ENCODE assay signal across 1 cellular context in the genomic region with DNA sequence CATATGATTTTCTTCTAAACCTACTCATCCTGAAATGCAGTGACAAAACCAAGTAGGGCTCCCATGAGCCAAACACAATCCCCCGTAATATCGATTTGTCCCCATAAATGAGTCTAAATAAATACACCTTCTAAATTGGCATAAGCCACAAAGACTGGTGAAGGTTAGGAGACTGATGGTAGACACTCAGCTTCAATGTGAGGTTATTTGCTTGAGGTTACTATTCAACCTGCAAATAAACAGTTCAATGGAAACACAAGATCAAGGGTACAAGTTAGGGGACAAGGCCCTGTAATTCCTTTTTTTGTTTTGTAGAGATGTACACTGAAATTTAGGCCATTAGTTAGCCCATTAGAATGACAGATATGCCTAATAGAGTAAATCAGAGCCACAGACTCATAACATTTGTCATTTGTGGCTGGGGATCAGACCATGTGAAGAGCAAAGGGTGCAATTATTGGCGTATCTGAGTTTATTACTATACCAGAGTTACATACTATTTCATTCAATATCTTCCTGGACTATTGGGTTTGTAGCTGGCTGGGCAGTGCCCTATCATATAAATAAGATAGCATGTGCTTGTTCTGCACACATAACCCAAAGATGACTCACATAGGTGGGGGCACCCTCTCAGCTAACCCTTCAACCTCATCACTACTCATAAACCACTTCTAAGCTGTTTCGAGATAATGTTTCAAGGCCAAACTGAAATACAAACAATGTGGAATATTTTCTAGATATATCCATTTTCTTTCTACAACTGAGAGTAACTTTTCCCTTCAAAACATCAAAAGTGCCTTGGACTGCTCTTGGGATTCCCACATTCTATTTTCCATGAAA.
TF ChIP-seq lines count a peak whose summit lies in the region.

No MANE protein-coding gene starts in this region.

TF ChIP-seq in HepG2, 621 proteins besides CTCF, POLR2A, EP300 and RAD21 (continued from another document and continues in another):
- TF ChIP-seq HNF4G (IDR thresholded peaks at IDR 0.05; ENCODE audit: borderline replicate concordance, low read depth, low read length) (no peak), HNF4G (CRISPR knock-in tag; IDR thresholded peaks at IDR 0.05; ENCODE audit: borderline replicate concordance, low read depth) (no peak), FOXA3 (CRISPR knock-in tag; IDR thresholded peaks at IDR 0.05) (peak; percentile 81), FOXP1 (IDR thresholded peaks at IDR 0.05) (0 out of 2 replicates have a peak, but pooled peaks have one; percentile 16), FOXP1 (CRISPR knock-in tag; IDR thresholded peaks at IDR 0.05) (peak; percentile 83), SAP130 (CRISPR knock-in tag; IDR thresholded peaks at IDR 0.05; ENCODE audit: low read depth) (peak; percentile 20), ZMYM4 (CRISPR knock-in tag; IDR thresholded peaks at IDR 0.05) (peak; percentile 51; the same call in 1 of the 2 replicates), ZNF660 (CRISPR knock-in tag; IDR thresholded peaks at IDR 0.05; ENCODE audit: borderline replicate concordance, low read depth) (no peak), PHF8 (CRISPR knock-in tag; IDR thresholded peaks at IDR 0.05) (no peak), TEAD3 (CRISPR knock-in tag; optimal IDR thresholded peaks at IDR 0.05; ENCODE audit: borderline replicate concordance) (peak; percentile 35), RBFOX2 (IDR thresholded peaks at IDR 0.05; ENCODE audit: low read depth, low read length) (no peak), TAF1 (CRISPR knock-in tag; IDR thresholded peaks at IDR 0.05) (no peak), TCF7 (IDR thresholded peaks at IDR 0.05; ENCODE audit: low read depth) (peak; percentile 69), YEATS2 (CRISPR knock-in tag; IDR thresholded peaks at IDR 0.05; ENCODE audit: borderline replicate concordance) (no peak), CREB1 (IDR thresholded peaks at IDR 0.05) (no peak), CREB1 (CRISPR knock-in tag; IDR thresholded peaks at IDR 0.05) (peak; percentile 54; the same call in 1 of the 2 replicates), HDAC2 (CRISPR knock-in tag; IDR thresholded peaks at IDR 0.05) (no peak; the same call in 1 of the 2 replicates), TBX2 (CRISPR knock-in tag; IDR thresholded peaks at IDR 0.05; ENCODE audit: borderline replicate concordance) (peak; percentile 66), NR2F6 (IDR thresholded peaks at IDR 0.05) (peak; percentile 6; the same call in 1 of the 2 replicates), NR2F6 (CRISPR knock-in tag; IDR thresholded peaks at IDR 0.05) (peak; percentile 21; the same call in 1 of the 2 replicates), SOX13 (IDR thresholded peaks at IDR 0.05) (no peak), SOX13 (CRISPR knock-in tag; conservative IDR thresholded peaks at IDR 0.05 in 1 of 2, IDR thresholded peaks at IDR 0.05 in 1 of 2) (peak in 1 of 2 experiments; percentile 70; a peak in 2 of 4 replicates), GATAD1 (CRISPR knock-in tag; IDR thresholded peaks at IDR 0.05) (no peak), XRCC5 (optimal IDR thresholded peaks at IDR 0.05; ENCODE audit: low read length) (no peak), FOXA1 (IDR thresholded peaks at IDR 0.05) (no peak), FOXA1 (CRISPR knock-in tag; IDR thresholded peaks at IDR 0.05) (peak; percentile 54; the same call in 1 of the 2 replicates), KDM6A (CRISPR knock-in tag; IDR thresholded peaks at IDR 0.05; ENCODE audit: low read depth) (peak; percentile 60; the same call in 1 of the 2 replicates), PHF5A (CRISPR knock-in tag; IDR thresholded peaks at IDR 0.05; ENCODE audit: low read depth, unreplicated experiment) (no peak), ZNF24 (IDR thresholded peaks at IDR 0.05) (no peak), ZFP36L2 (CRISPR knock-in tag; IDR thresholded peaks at IDR 0.05) (no peak), BCL6 (CRISPR knock-in tag; IDR thresholded peaks at IDR 0.05) (peak; percentile 68), NCOA2 (CRISPR knock-in tag; IDR thresholded peaks at IDR 0.05) (peak; percentile 59), ISL2 (CRISPR knock-in tag; IDR thresholded peaks at IDR 0.05) (peak; percentile 74), FOSL2 (CRISPR knock-in tag; IDR thresholded peaks at IDR 0.05) (peak; percentile 96), HDAC6 (IDR thresholded peaks at IDR 0.05; ENCODE audit: low read depth, low read length) (no peak)
- TF ChIP-seq, protein P1, sequence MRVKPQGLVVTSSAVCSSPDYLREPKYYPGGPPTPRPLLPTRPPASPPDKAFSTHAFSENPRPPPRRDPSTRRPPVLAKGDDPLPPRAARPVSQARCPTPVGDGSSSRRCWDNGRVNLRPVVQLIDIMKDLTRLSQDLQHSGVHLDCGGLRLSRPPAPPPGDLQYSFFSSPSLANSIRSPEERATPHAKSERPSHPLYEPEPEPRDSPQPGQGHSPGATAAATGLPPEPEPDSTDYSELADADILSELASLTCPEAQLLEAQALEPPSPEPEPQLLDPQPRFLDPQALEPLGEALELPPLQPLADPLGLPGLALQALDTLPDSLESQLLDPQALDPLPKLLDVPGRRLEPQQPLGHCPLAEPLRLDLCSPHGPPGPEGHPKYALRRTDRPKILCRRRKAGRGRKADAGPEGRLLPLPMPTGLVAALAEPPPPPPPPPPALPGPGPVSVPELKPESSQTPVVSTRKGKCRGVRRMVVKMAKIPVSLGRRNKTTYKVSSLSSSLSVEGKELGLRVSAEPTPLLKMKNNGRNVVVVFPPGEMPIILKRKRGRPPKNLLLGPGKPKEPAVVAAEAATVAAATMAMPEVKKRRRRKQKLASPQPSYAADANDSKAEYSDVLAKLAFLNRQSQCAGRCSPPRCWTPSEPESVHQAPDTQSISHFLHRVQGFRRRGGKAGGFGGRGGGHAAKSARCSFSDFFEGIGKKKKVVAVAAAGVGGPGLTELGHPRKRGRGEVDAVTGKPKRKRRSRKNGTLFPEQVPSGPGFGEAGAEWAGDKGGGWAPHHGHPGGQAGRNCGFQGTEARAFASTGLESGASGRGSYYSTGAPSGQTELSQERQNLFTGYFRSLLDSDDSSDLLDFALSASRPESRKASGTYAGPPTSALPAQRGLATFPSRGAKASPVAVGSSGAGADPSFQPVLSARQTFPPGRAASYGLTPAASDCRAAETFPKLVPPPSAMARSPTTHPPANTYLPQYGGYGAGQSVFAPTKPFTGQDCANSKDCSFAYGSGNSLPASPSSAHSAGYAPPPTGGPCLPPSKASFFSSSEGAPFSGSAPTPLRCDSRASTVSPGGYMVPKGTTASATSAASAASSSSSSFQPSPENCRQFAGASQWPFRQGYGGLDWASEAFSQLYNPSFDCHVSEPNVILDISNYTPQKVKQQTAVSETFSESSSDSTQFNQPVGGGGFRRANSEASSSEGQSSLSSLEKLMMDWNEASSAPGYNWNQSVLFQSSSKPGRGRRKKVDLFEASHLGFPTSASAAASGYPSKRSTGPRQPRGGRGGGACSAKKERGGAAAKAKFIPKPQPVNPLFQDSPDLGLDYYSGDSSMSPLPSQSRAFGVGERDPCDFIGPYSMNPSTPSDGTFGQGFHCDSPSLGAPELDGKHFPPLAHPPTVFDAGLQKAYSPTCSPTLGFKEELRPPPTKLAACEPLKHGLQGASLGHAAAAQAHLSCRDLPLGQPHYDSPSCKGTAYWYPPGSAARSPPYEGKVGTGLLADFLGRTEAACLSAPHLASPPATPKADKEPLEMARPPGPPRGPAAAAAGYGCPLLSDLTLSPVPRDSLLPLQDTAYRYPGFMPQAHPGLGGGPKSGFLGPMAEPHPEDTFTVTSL (CRISPR knock-in tag; IDR thresholded peaks at IDR 0.05; ENCODE audit: borderline replicate concordance), result peak; percentile 88
- TF ChIP-seq, protein P2, sequence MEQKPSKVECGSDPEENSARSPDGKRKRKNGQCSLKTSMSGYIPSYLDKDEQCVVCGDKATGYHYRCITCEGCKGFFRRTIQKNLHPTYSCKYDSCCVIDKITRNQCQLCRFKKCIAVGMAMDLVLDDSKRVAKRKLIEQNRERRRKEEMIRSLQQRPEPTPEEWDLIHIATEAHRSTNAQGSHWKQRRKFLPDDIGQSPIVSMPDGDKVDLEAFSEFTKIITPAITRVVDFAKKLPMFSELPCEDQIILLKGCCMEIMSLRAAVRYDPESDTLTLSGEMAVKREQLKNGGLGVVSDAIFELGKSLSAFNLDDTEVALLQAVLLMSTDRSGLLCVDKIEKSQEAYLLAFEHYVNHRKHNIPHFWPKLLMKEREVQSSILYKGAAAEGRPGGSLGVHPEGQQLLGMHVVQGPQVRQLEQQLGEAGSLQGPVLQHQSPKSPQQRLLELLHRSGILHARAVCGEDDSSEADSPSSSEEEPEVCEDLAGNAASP (CRISPR knock-in tag; IDR thresholded peaks at IDR 0.05; ENCODE audit: borderline replicate concordance), result peak; percentile 25; the same call in 1 of the 2 replicates
- TF ChIP-seq, protein P3, sequence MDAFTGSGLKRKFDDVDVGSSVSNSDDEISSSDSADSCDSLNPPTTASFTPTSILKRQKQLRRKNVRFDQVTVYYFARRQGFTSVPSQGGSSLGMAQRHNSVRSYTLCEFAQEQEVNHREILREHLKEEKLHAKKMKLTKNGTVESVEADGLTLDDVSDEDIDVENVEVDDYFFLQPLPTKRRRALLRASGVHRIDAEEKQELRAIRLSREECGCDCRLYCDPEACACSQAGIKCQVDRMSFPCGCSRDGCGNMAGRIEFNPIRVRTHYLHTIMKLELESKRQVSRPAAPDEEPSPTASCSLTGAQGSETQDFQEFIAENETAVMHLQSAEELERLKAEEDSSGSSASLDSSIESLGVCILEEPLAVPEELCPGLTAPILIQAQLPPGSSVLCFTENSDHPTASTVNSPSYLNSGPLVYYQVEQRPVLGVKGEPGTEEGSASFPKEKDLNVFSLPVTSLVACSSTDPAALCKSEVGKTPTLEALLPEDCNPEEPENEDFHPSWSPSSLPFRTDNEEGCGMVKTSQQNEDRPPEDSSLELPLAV (CRISPR knock-in tag; conservative IDR thresholded peaks at IDR 0.05; ENCODE audit: low read depth), result no peak
- TF ChIP-seq, protein P4, sequence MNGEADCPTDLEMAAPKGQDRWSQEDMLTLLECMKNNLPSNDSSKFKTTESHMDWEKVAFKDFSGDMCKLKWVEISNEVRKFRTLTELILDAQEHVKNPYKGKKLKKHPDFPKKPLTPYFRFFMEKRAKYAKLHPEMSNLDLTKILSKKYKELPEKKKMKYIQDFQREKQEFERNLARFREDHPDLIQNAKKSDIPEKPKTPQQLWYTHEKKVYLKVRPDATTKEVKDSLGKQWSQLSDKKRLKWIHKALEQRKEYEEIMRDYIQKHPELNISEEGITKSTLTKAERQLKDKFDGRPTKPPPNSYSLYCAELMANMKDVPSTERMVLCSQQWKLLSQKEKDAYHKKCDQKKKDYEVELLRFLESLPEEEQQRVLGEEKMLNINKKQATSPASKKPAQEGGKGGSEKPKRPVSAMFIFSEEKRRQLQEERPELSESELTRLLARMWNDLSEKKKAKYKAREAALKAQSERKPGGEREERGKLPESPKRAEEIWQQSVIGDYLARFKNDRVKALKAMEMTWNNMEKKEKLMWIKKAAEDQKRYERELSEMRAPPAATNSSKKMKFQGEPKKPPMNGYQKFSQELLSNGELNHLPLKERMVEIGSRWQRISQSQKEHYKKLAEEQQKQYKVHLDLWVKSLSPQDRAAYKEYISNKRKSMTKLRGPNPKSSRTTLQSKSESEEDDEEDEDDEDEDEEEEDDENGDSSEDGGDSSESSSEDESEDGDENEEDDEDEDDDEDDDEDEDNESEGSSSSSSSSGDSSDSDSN (CRISPR knock-in tag; IDR thresholded peaks at IDR 0.05), result no peak
- TF ChIP-seq, protein P5, sequence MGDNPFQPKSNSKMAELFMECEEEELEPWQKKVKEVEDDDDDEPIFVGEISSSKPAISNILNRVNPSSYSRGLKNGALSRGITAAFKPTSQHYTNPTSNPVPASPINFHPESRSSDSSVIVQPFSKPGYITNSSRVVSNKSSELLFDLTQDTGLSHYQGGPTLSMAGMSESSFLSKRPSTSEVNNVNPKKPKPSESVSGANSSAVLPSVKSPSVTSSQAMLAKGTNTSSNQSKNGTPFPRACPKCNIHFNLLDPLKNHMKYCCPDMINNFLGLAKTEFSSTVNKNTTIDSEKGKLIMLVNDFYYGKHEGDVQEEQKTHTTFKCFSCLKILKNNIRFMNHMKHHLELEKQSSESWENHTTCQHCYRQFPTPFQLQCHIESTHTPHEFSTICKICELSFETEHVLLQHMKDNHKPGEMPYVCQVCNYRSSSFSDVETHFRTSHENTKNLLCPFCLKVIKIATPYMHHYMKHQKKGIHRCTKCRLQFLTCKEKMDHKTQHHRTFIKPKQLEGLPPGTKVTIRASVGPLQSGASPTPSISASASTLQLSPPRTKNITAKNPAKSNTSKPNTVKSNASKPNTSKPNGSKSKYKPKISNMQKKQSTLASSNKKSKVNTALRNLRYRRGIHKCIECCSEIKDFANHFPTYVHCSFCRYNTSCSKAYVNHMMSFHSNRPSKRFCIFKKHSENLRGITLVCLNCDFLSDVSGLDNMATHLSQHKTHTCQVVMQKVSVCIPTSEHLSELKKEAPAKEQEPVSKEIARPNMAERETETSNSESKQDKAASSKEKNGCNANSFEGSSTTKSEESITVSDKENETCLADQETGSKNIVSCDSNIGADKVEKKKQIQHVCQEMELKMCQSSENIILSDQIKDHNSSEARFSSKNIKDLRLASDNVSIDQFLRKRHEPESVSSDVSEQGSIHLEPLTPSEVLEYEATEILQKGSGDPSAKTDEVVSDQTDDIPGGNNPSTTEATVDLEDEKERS (CRISPR knock-in tag; IDR thresholded peaks at IDR 0.05), result no peak
- TF ChIP-seq, protein P6, sequence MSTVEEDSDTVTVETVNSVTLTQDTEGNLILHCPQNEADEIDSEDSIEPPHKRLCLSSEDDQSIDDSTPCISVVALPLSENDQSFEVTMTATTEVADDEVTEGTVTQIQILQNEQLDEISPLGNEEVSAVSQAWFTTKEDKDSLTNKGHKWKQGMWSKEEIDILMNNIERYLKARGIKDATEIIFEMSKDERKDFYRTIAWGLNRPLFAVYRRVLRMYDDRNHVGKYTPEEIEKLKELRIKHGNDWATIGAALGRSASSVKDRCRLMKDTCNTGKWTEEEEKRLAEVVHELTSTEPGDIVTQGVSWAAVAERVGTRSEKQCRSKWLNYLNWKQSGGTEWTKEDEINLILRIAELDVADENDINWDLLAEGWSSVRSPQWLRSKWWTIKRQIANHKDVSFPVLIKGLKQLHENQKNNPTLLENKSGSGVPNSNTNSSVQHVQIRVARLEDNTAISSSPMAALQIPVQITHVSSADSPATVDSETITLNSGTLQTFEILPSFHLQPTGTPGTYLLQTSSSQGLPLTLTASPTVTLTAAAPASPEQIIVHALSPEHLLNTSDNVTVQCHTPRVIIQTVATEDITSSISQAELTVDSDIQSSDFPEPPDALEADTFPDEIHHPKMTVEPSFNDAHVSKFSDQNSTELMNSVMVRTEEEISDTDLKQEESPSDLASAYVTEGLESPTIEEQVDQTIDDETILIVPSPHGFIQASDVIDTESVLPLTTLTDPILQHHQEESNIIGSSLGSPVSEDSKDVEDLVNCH (CRISPR knock-in tag; IDR thresholded peaks at IDR 0.05), result no peak
- TF ChIP-seq, protein P7, sequence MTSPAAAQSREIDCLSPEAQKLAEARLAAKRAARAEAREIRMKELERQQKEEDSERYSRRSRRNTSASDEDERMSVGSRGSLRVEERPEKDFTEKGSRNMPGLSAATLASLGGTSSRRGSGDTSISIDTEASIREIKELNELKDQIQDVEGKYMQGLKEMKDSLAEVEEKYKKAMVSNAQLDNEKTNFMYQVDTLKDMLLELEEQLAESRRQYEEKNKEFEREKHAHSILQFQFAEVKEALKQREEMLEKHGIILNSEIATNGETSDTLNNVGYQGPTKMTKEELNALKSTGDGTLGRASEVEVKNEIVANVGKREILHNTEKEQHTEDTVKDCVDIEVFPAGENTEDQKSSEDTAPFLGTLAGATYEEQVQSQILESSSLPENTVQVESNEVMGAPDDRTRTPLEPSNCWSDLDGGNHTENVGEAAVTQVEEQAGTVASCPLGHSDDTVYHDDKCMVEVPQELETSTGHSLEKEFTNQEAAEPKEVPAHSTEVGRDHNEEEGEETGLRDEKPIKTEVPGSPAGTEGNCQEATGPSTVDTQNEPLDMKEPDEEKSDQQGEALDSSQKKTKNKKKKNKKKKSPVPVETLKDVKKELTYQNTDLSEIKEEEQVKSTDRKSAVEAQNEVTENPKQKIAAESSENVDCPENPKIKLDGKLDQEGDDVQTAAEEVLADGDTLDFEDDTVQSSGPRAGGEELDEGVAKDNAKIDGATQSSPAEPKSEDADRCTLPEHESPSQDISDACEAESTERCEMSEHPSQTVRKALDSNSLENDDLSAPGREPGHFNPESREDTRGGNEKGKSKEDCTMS (CRISPR knock-in tag; conservative IDR thresholded peaks at IDR 0.05), result no peak
